ENCODE assay signal across 8 cellular contexts in the genomic region with DNA sequence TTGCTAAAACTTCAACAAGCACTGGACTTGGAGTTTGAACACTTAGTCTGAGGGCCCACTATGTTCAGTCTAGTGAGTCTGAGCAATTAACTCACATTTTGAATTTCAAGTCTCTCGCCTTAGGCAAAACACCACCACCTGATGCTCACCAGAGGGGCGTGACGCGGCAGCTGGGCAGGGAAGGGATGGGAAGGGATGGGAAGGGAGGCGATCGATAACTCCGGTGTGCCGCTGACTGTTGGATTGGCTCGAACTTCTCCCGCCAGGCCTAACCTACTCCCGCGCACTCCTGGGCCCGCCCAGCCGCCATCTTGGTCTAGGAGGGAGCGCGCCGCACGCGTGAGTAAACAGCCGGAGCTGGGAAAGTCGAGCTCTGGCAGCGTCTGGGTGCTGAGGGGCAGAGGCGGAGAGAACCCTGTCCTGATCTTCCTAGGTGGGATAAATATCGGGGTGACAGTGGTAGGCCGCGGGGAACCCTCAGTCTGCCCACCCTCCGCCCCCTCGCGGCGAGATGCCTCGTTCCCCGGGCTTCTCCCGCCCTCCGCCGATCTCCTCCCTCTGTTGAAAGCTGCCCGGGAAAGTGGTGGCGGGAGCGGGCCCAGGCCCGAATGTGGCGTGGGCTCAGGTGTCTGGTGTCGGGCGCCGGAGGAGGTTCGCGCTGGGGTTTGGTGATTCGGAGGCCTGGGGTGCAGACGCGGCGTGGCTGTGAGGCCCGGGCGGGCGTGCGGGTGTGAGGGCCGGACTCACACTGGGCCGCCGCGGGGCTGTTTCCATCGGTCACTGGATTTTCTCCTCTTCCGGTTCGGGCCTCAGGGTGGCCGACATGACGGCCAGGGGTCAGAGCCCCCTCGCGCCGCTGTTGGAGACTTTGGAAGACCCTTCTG. TPM values are rescaled to one million over a fixed set of nuclear protein-coding genes. Genes with fewer than 3 reads are reported as not detected.
DNase-seq lines count a peak whose midpoint lies in the region; FAIRE-seq and TF ChIP-seq lines count a peak whose summit lies in the region.

A gene with protein sequence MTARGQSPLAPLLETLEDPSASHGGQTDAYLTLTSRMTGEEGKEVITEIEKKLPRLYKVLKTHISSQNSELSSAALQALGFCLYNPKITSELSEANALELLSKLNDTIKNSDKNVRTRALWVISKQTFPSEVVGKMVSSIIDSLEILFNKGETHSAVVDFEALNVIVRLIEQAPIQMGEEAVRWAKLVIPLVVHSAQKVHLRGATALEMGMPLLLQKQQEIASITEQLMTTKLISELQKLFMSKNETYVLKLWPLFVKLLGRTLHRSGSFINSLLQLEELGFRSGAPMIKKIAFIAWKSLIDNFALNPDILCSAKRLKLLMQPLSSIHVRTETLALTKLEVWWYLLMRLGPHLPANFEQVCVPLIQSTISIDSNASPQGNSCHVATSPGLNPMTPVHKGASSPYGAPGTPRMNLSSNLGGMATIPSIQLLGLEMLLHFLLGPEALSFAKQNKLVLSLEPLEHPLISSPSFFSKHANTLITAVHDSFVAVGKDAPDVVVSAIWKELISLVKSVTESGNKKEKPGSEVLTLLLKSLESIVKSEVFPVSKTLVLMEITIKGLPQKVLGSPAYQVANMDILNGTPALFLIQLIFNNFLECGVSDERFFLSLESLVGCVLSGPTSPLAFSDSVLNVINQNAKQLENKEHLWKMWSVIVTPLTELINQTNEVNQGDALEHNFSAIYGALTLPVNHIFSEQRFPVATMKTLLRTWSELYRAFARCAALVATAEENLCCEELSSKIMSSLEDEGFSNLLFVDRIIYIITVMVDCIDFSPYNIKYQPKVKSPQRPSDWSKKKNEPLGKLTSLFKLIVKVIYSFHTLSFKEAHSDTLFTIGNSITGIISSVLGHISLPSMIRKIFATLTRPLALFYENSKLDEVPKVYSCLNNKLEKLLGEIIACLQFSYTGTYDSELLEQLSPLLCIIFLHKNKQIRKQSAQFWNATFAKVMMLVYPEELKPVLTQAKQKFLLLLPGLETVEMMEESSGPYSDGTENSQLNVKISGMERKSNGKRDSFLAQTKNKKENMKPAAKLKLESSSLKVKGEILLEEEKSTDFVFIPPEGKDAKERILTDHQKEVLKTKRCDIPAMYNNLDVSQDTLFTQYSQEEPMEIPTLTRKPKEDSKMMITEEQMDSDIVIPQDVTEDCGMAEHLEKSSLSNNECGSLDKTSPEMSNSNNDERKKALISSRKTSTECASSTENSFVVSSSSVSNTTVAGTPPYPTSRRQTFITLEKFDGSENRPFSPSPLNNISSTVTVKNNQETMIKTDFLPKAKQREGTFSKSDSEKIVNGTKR (N-terminal part only) (plus strand): TSS at position 302 of the 884 bp plus-strand sequence. CDS start 522 bp downstream, at position 824.

- H2AFZ ChIP-seq in neural cell (ENCODE audit: low read depth, low read length): peak within 1 kb of the TSS; percentile 84

- peaks cover 13 to 32% (median 22%) of the 10 kb centered on the region in 4 donors for H3K4me1 ChIP-seq in stomach

- TF ChIP-seq EP300 in neural cell (conservative IDR thresholded peaks at IDR 0.05; ENCODE audit: poor library complexity, severe bottlenecking) (peak; percentile 25), stomach (IDR thresholded peaks at IDR 0.05) (no peak)

- H3K4me3 ChIP-seq in neural cell (ENCODE audit: low read length): peak within 1 kb of the TSS; percentile 82
- peak within 1 kb of the TSS; percentile 95 to 98 (median 97) for H3K4me3 ChIP-seq in stomach

- peak within 1 kb of the TSS; percentile 83 for H3K27ac ChIP-seq in neural cell (ENCODE audit: low read length)
- peak within 1 kb of the TSS; percentile 92 to 95 (median 93) for H3K27ac ChIP-seq in stomach

- peak within 1 kb of the TSS; percentile 78 for H3K9ac ChIP-seq in neural cell (ENCODE audit: low read length)

- peak; percentile 89 for DNase-seq in G401 (ENCODE audit: low spot score)
- DNase-seq in H54 (ENCODE audit: insufficient read length, low spot score): peak; percentile 82
- DNase-seq in LoVo (ENCODE audit: low spot score): peak; percentile 94
- peak; percentile 78 to 89 for DNase-seq in SHP77 (lab: John Stamatoyannopoulos, UW)
- DNase-seq in activated effector memory CD4-positive, alpha-beta T cell treated with Interleukin-2 at 50 U/mL for 16 hours: peak; percentile 68
- DNase-seq in fibroblast of the conjunctiva (ENCODE audit: low read depth): peak; percentile 85
- peak; percentile 88 for DNase-seq in stomach

- H3K36me3 ChIP-seq in neural cell (ENCODE audit: insufficient read depth, low read length) (no peaks in the 10 kb centered on the region), stomach (peaks cover 6 to 28% (median 27%) of the 10 kb centered on the region in 4 donors)

- H3K79me2 ChIP-seq in neural cell (replicated peaks; ENCODE audit: insufficient read depth, low read length): peaks cover 21% of the 10 kb centered on the region

- peak within 1 kb of the TSS; percentile 86 for H3K4me2 ChIP-seq in neural cell (ENCODE audit: low read length)

- peak; percentile 97 for FAIRE-seq in H54 (lab: Jason Lieb, UNC)

- no peaks in the 10 kb centered on the region for H3K9me2 ChIP-seq in neural cell (ENCODE audit: insufficient read depth, low read length)

- no peaks in the 10 kb centered on the region for H3F3A ChIP-seq in neural cell (ENCODE audit: insufficient read depth, low read length, poor library complexity, severe bottlenecking)

- TF ChIP-seq CTCF in neural cell (IDR thresholded peaks at IDR 0.05; ENCODE audit: poor library complexity, severe bottlenecking) (peak; percentile 84), stomach (IDR thresholded peaks at IDR 0.05) (peak in 5 of 7 experiments; percentile 42 to 84 (median 61))

- TF ChIP-seq POLR2A in H54 (IDR thresholded peaks at IDR 0.05; ENCODE audit: low read depth, low read length) (peak; percentile 51), stomach (IDR thresholded peaks at IDR 0.05) (no peak)

- H3K9me3 ChIP-seq in neural cell (ENCODE audit: low read length): no peaks in the 10 kb centered on the region
- H3K9me3 ChIP-seq in stomach: no peaks in the 10 kb centered on the region

- no peaks in the 10 kb centered on the region for H3K27me3 ChIP-seq in neural cell (ENCODE audit: insufficient read depth, low read depth, low read length)
- H3K27me3 ChIP-seq in stomach: no peaks in the 10 kb centered on the region

- no peaks in the 10 kb centered on the region for H4K20me1 ChIP-seq in neural cell (ENCODE audit: insufficient read depth)

- in situ Hi-C loops in G401 (cut with HindIII; ENCODE audit: low sequenced_read_pairs): no loop called here

- 0 to 2% (median 0%) methylated on average over 12 to 65 of the region's 65 CpGs for WGBS in stomach, 5 donors

- intact Hi-C loops in stomach (cut with DNase I; ENCODE audit: low total_unique reads): no loop called here

- peak; percentile 59 for TF ChIP-seq RAD21 in neural cell (conservative IDR thresholded peaks at IDR 0.05)

TF ChIP-seq in neural cell, 6 proteins besides CTCF, POLR2A, EP300 and RAD21:
- TF ChIP-seq MXI1 (conservative IDR thresholded peaks at IDR 0.05; ENCODE audit: poor library complexity, severe bottlenecking) (peak; percentile 92), TAF1 (IDR thresholded peaks at IDR 0.05; ENCODE audit: low read depth) (peak; percentile 72), EZH2 (IDR thresholded peaks at IDR 0.05; ENCODE audit: borderline replicate concordance, insufficient read depth, low read length, poor library complexity, severe bottlenecking) (no peak), SMC3 (conservative IDR thresholded peaks at IDR 0.05; ENCODE audit: poor library complexity) (peak; percentile 72), POLR2AphosphoS5 (IDR thresholded peaks at IDR 0.05) (peak; percentile 85)
- TF ChIP-seq, protein P1, sequence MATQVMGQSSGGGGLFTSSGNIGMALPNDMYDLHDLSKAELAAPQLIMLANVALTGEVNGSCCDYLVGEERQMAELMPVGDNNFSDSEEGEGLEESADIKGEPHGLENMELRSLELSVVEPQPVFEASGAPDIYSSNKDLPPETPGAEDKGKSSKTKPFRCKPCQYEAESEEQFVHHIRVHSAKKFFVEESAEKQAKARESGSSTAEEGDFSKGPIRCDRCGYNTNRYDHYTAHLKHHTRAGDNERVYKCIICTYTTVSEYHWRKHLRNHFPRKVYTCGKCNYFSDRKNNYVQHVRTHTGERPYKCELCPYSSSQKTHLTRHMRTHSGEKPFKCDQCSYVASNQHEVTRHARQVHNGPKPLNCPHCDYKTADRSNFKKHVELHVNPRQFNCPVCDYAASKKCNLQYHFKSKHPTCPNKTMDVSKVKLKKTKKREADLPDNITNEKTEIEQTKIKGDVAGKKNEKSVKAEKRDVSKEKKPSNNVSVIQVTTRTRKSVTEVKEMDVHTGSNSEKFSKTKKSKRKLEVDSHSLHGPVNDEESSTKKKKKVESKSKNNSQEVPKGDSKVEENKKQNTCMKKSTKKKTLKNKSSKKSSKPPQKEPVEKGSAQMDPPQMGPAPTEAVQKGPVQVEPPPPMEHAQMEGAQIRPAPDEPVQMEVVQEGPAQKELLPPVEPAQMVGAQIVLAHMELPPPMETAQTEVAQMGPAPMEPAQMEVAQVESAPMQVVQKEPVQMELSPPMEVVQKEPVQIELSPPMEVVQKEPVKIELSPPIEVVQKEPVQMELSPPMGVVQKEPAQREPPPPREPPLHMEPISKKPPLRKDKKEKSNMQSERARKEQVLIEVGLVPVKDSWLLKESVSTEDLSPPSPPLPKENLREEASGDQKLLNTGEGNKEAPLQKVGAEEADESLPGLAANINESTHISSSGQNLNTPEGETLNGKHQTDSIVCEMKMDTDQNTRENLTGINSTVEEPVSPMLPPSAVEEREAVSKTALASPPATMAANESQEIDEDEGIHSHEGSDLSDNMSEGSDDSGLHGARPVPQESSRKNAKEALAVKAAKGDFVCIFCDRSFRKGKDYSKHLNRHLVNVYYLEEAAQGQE (IDR thresholded peaks at IDR 0.05; ENCODE audit: borderline replicate concordance): peak; percentile 16
TF ChIP-seq in neural cell: peak in this region for 5.

RNA-seq across cellular contexts. Expression of the gene that starts here (rescaled TPM):
- total RNA-seq in G401 (2014; rRNA removed; shearing (Covaris generic)): 20.9 and 26.8 TPM in 2 replicates
- 17.2 and 22.9 TPM in 2 replicates for polyA plus RNA-seq in neural cell
- polyA minus RNA-seq in neural cell: 83.5 and 109 TPM in 2 replicates
- 100 to 1,000 TPM in 1 of 5 donors, 10 to 100 TPM in 4; 22.8 to 105 (median 43.0) TPM for total RNA-seq in stomach
- 1 to 10 TPM; 2.2 to 3.0 (median 2.3) TPM for polyA plus RNA-seq in stomach

Comparison
In these comparisons a context has a peak if more than half of its experiments do, and no peak if none do; other contexts are left out.
1. Peak in every context shown above with its lines: DNase-seq, H3K4me3 ChIP-seq and H3K27ac ChIP-seq.